Comparison of ENCODE assay signal across 8 cellular contexts in genomic region chr10:32956365-32957197, GRCh38. TPM values are rescaled to one million over a fixed set of nuclear protein-coding genes. Genes with fewer than 3 reads are reported as not detected.
DNase-seq lines count a peak whose midpoint lies in the region; ATAC-seq and TF ChIP-seq lines count a peak whose summit lies in the region.

No MANE protein-coding gene starts in this region.

- ATAC-seq in GM18867 (IDR thresholded peaks at IDR 0.05; ENCODE audit: unreplicated experiment) (no peak), HG03097 (IDR thresholded peaks at IDR 0.05; ENCODE audit: low FRiP score, unreplicated experiment) (no peak)

- H3K4me3 ChIP-seq in GM12875 (ENCODE audit: low read depth, low read length) (peak overlapping the region; percentile 80), SJSA1 (peak overlapping the region; percentile 98), fibroblast of pulmonary artery (replicated peaks; ENCODE audit: low read depth, low read length) (peak overlapping the region; percentile 85)

- H3K36me3 ChIP-seq in SJSA1: peaks cover 51% of the 10 kb centered on the region

- TF ChIP-seq CTCF in GM12875 (IDR thresholded peaks at IDR 0.05; ENCODE audit: borderline replicate concordance, insufficient read depth, low read depth, low read length) (no peak), fibroblast of pulmonary artery (IDR thresholded peaks at IDR 0.05; ENCODE audit: low read length, missing control alignments) (no peak)

- DNase-seq in SJSA1 (ENCODE audit: low read depth in 1 of 2, low spot score in 2 of 2): no peak
- no peak for DNase-seq in fibroblast of pulmonary artery (ENCODE audit: low read depth)
- DNase-seq in retina: peak; percentile 29
- DNase-seq in hepatic stellate cell (ENCODE audit: low spot score): no peak
- no peak for DNase-seq in medulla oblongata (ENCODE audit: extremely low spot score)

- H3K27me3 ChIP-seq in SJSA1 (replicated peaks): no peaks in the 10 kb centered on the region

- H3K4me1 ChIP-seq in SJSA1 (replicated peaks): peaks cover 55% of the 10 kb centered on the region

- peak overlapping the region; percentile 99; the same call in 1 of the 2 replicates for H3K27ac ChIP-seq in SJSA1

- H3K9me3 ChIP-seq in SJSA1 (replicated peaks): no peaks in the 10 kb centered on the region

RNA-seq across cellular contexts. Expression of gene ITGB1, which starts 1.4 kb away (rescaled TPM):
- total RNA-seq in SJSA1 (2014; rRNA removed; shearing (Covaris generic)): 1,448 and 1,992 TPM in 2 replicates
